29 cellular contexts compared by ENCODE assay signal in the genomic region with DNA sequence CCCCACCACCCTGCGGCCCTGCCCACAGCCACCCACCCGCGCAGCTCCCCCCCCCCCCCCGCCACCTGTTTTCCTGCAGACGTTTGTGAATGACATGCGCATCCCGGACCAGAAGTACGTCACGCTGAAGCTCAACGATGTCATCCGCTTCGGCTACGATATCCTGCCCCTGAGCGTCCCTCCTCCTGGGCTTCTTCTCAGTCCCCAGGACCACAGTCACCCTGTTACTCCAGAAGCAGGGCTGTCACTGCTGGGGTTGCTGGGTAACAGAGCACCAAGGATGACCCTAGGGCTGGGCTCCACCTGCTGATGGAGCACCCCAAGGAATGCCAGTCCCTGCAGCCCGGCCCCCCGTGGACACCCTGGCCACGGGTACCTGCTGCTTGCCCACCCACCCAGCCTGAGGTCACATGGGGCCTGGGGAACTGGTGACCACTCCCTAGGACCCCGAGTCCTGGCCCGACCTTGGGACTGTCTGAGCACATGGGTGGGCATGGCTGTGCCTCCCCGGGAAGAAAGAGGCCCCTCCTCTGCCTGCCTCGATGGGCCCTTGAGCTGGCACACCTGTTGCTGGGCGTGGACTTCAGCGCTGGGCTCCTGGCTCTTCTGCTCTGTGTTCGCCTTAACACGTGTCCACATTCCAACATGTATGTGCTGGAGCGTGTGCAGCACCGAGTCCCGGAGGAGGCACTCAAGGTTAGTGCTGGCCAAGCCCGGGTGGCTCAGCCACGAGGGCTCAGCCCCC. TPM values are rescaled to one million over a fixed set of nuclear protein-coding genes. Genes with fewer than 3 reads are reported as not detected.
"Had no signal": no experiment of that assay in that cellular context is flagged by ENCODE, and none has a peak within 500 bp of the region (broad histone marks: within the 10 kb centered on the region; RNA-seq: fewer than 3 reads in every experiment).

No MANE protein-coding gene starts in this region.

- H3K27me3 ChIP-seq: esophagus squamous epithelium, heart right ventricle, pancreas, right lobe of liver, tibial artery had no signal

- DNase-seq: activated B cell treated with CpG ODN at 0.5 μM for 24 hours; activated CD4-positive, alpha-beta T cell treated with anti-CD3 and anti-CD28 coated beads for 36 hours; activated CD4-positive, alpha-beta T cell treated with anti-CD3 and anti-CD28 coated beads, Interleukin-2, amount 50 U/mL, for 48 hours; activated CD8-positive, alpha-beta memory T cell treated with anti-CD3 and anti-CD28 coated beads, Interleukin-2, amount 50 U/mL, for 48 hours; activated naive CD4-positive, alpha-beta T cell; activated naive CD8-positive, alpha-beta T cell treated with anti-CD3 and anti-CD28 coated beads for 36 hours; activated T-cell treated with anti-CD3 and anti-CD28 coated beads, Interleukin-2, amount 50 U/mL, for 4 hours; amygdala; endodermal cell; esophagus squamous epithelium; islet precursor cell; mammary epithelial cell; natural killer cell; stimulated activated CD4-positive, alpha-beta T cell treated with anti-CD3 and anti-CD28 coated beads, Interleukin-2, amount 100 ng/mL, for 24 hours; stimulated activated naive CD8-positive, alpha-beta T cell treated with anti-CD3 and anti-CD28 coated beads, Interleukin-15, amount 100 ng/mL, for 72 hours; T-helper 9 cell; tibial artery had no signal

- FAIRE-seq: bronchial epithelial cell, pancreas had no signal

- H3K27ac Mint-ChIP-seq: activated B cell treated with CpG ODN at 0.5 μM for 24 hours; activated CD4-positive, alpha-beta T cell treated with anti-CD3 and anti-CD28 coated beads for 36 hours; activated naive CD8-positive, alpha-beta T cell treated with anti-CD3 and anti-CD28 coated beads for 36 hours; activated T-helper 2 cell treated with anti-CD3 and anti-CD28 coated beads, Interferon-gamma antibody, Interleukin-2, Interleukin-4, amounts not matched to agents 10 μg/mL and 5 μg/mL and 100 μg/mL, durations not matched to agents 14 hours and 24 hours and 36 hours; endodermal cell; mesothelial cell of epicardium; natural killer cell; stimulated activated effector memory CD8-positive, alpha-beta T cell treated with anti-CD3 and anti-CD28 coated beads, Interleukin-12 subunit alpha, Interleukin-12 subunit beta, amount 100 ng/mL, for 72 hours; stimulated activated naive CD8-positive, alpha-beta T cell treated with anti-CD3 and anti-CD28 coated beads, Interleukin-15, amount 100 ng/mL, for 72 hours had no signal

- H3K27me3 Mint-ChIP-seq: activated CD4-positive, alpha-beta T cell treated with anti-CD3 and anti-CD28 coated beads for 36 hours; activated naive CD8-positive, alpha-beta T cell treated with anti-CD3 and anti-CD28 coated beads for 36 hours had no signal

- H3K36me3 Mint-ChIP-seq: activated naive CD8-positive, alpha-beta T cell treated with anti-CD3 and anti-CD28 coated beads for 36 hours; mesothelial cell of epicardium; natural killer cell; stimulated activated effector memory CD8-positive, alpha-beta T cell treated with anti-CD3 and anti-CD28 coated beads, Interleukin-12 subunit alpha, Interleukin-12 subunit beta, amount 100 ng/mL, for 72 hours had no signal

- ATAC-seq: activated CD4-positive, alpha-beta T cell treated with anti-CD3 and anti-CD28 coated beads for 36 hours; activated T-cell treated with anti-CD3 and anti-CD28 coated beads, Interleukin-2, amount 50 U/mL, for 4 hours; heart right ventricle; left lobe of liver; natural killer cell; pancreas; right lobe of liver; stimulated activated effector memory CD8-positive, alpha-beta T cell treated with anti-CD3 and anti-CD28 coated beads, Interleukin-12 subunit alpha, Interleukin-12 subunit beta, amount 100 ng/mL, for 72 hours; stimulated activated naive CD8-positive, alpha-beta T cell treated with anti-CD3 and anti-CD28 coated beads, Interleukin-15, amount 100 ng/mL, for 72 hours had no signal

- H3K4me3 ChIP-seq: coronary artery, esophagus squamous epithelium, heart right ventricle, pancreas, right lobe of liver, skin epidermis, tibial artery had no signal

- H3K36me3 ChIP-seq: neutrophil had no signal

- H3K9me3 Mint-ChIP-seq: activated B cell treated with CpG ODN at 0.5 μM for 24 hours; activated naive CD8-positive, alpha-beta T cell treated with anti-CD3 and anti-CD28 coated beads for 36 hours; activated T-cell treated with anti-CD3 and anti-CD28 coated beads, Interleukin-2, amount 50 U/mL, for 4 hours; activated T-helper 2 cell treated with anti-CD3 and anti-CD28 coated beads, Interferon-gamma antibody, Interleukin-2, Interleukin-4, amounts not matched to agents 10 μg/mL and 5 μg/mL and 100 μg/mL, durations not matched to agents 14 hours and 24 hours and 36 hours; endodermal cell; mesothelial cell of epicardium; natural killer cell; stimulated activated effector memory CD8-positive, alpha-beta T cell treated with anti-CD3 and anti-CD28 coated beads, Interleukin-12 subunit alpha, Interleukin-12 subunit beta, amount 100 ng/mL, for 72 hours; stimulated activated naive CD8-positive, alpha-beta T cell treated with anti-CD3 and anti-CD28 coated beads, Interleukin-15, amount 100 ng/mL, for 72 hours had no signal

- H3K4me1 ChIP-seq: pancreas had no signal

- H3K9me3 ChIP-seq: esophagus squamous epithelium, heart right ventricle, neutrophil, pancreas, right lobe of liver, tibial artery had no signal

- H3K27ac ChIP-seq: coronary artery, heart right ventricle, neutrophil, pancreas, right lobe of liver, skin epidermis, tibial artery had no signal

- H3K4me1 Mint-ChIP-seq: activated CD4-positive, alpha-beta T cell treated with anti-CD3 and anti-CD28 coated beads for 36 hours; activated naive CD8-positive, alpha-beta T cell treated with anti-CD3 and anti-CD28 coated beads for 36 hours had no signal

- H3K4me3 Mint-ChIP-seq: activated B cell treated with CpG ODN at 0.5 μM for 24 hours; activated CD4-positive, alpha-beta T cell treated with anti-CD3 and anti-CD28 coated beads for 36 hours; activated naive CD8-positive, alpha-beta T cell treated with anti-CD3 and anti-CD28 coated beads for 36 hours; activated T-cell treated with anti-CD3 and anti-CD28 coated beads, Interleukin-2, amount 50 U/mL, for 4 hours; endodermal cell; mesothelial cell of epicardium; natural killer cell; stimulated activated effector memory CD8-positive, alpha-beta T cell treated with anti-CD3 and anti-CD28 coated beads, Interleukin-12 subunit alpha, Interleukin-12 subunit beta, amount 100 ng/mL, for 72 hours; stimulated activated naive CD8-positive, alpha-beta T cell treated with anti-CD3 and anti-CD28 coated beads, Interleukin-15, amount 100 ng/mL, for 72 hours had no signal

RNA-seq across cellular contexts. Expression of a gene that starts 46.7 kb away (rescaled TPM):
- total RNA-seq: activated CD4-positive, alpha-beta T cell treated with anti-CD3 and anti-CD28 coated beads for 36 hours; activated CD8-positive, alpha-beta memory T cell treated with anti-CD3 and anti-CD28 coated beads for 36 hours; activated naive CD8-positive, alpha-beta T cell treated with anti-CD3 and anti-CD28 coated beads for 36 hours; bronchial epithelial cell; endodermal cell; left lobe of liver had no signal
